ENCODE assay signal across 24 cellular contexts in genomic region chr5:146993876-146994530, GRCh38.
DNase-seq lines count a peak whose midpoint lies in the region; ATAC-seq and TF ChIP-seq lines count a peak whose summit lies in the region.
"Had no signal": no experiment of that assay in that cellular context is flagged by ENCODE, and none has a peak within 500 bp of the region (broad histone marks: within the 10 kb centered on the region; RNA-seq: fewer than 3 reads in every experiment).

No MANE protein-coding gene starts in this region.

- TF ChIP-seq CTCF in astrocyte of the spinal cord (IDR thresholded peaks at IDR 0.05; ENCODE audit: low read depth, low read length), result no peak

- no peak for ATAC-seq in HG03571 (IDR thresholded peaks at IDR 0.05; ENCODE audit: unreplicated experiment)
- ATAC-seq: activated T-helper 17 cell treated with anti-CD3 and anti-CD28 coated beads, Interleukin-2, amount 50 U/mL, for 72 hours; natural killer cell treated with Interleukin-12 subunit alpha and Interleukin-12 subunit beta and Interleukin-15 and Interleukin-18, amount 100 ng/mL, for 72 hours; stimulated activated naive CD8-positive, alpha-beta T cell treated with anti-CD3 and anti-CD28 coated beads, Interleukin-15, amount 100 ng/mL, for 72 hours had no signal

- no peak overlapping the region for H3K4me3 ChIP-seq in astrocyte of the spinal cord (ENCODE audit: low read depth, low read length)
- H3K4me3 ChIP-seq: cardiac muscle cell, pancreas, tibial nerve had no signal

- DNase-seq in DMS 273 (lab: John Stamatoyannopoulos, UW; ENCODE audit: unreplicated experiment), result peak; percentile 77
- no peak for DNase-seq in DMS 273 treated with DMSO at 0.1 percent for 48 hours (lab: John Stamatoyannopoulos, UW)
- peak; percentile 60 for DNase-seq in astrocyte of the spinal cord (ENCODE audit: low read depth, low spot score)
- DNase-seq in head of caudate nucleus, result peak in 36 of 42 donors; percentile 2 to 71 (median 40)
- DNase-seq in NCI-H1417 treated with DMSO at 0.1 percent for 48 hours (lab: John Stamatoyannopoulos, UW), result no peak
- no peak for DNase-seq in DMS153 (lab: John Stamatoyannopoulos, UW)
- no peak for DNase-seq in NCI-H2171 (lab: John Stamatoyannopoulos, UW)
- DNase-seq: activated CD4-positive, alpha-beta T cell treated with anti-CD3 and anti-CD28 coated beads, Interleukin-2, amount 50 U/mL, for 4 hours; activated CD4-positive, CD25-positive, alpha-beta regulatory T cell; activated naive CD8-positive, alpha-beta T cell treated with anti-CD3 and anti-CD28 coated beads, Interleukin-2, amount 10 ng/mL, durations not matched to agents 7 days and 5 days; CD4-positive, alpha-beta memory T cell; HFFc6; MM.1S; NCI-H2107; NK-92 treated with Interleukin-12 subunit alpha and Interleukin-12 subunit beta, amount 100 ng/mL, for 24 hours; pancreas; SHP77 treated with DMSO at 0.1 percent for 48 hours; stimulated activated naive CD8-positive, alpha-beta T cell treated with anti-CD3 and anti-CD28 coated beads, Interleukin-15, amount 100 ng/mL, for 72 hours; SW 1271 had no signal

- in situ Hi-C loops in astrocyte of the spinal cord (cut with HindIII; ENCODE audit: low sequenced_read_pairs), result no loop called here

- intact Hi-C loops in head of caudate nucleus (cut with DNase I), result no loop called here

Comparison
In these comparisons a context has a peak if more than half of its experiments do, and no peak if none do; other contexts are left out.
1. DNase-seq: peak in DMS 273 (single experiment), astrocyte of the spinal cord (single experiment) and head of caudate nucleus (36 of 42); none in DMS 273 treated with DMSO at 0.1 percent for 48 hours (single experiment), NCI-H1417 treated with DMSO at 0.1 percent for 48 hours (single experiment), DMS153 (single experiment) and NCI-H2171 (single experiment).